Comparison of ENCODE assay signal across 21 cellular contexts in the genomic region with DNA sequence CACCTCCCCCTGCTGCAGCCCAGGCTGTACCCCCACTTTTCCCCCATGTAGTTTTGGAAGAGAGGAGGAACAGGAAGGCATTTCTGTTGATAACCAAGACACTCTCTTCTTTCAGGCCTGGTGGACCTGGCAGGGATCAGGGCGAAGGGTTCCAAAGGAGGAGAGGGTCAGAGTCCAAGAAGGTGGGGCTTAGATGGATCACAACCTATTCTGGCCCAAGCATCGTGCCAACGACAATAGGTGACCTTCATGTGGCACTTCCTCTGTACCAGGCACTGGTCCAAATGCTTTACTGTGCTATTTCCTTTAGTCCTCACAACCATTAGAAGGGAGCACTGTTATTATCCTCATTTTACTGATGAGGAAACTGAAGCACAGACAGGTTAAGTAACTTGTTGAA.
A peak's percentile ranks its signal among the peaks of the same experiment; 100 is the strongest.
DNase-seq lines count a peak whose midpoint lies in the region; ATAC-seq, FAIRE-seq and TF ChIP-seq lines count a peak whose summit lies in the region.
"Had no signal": no experiment of that assay in that cellular context is flagged by ENCODE, and none has a peak within 500 bp of the region (broad histone marks: within the 10 kb centered on the region; RNA-seq: fewer than 3 reads in every experiment).

No MANE protein-coding gene starts in this region.

- H3K27ac ChIP-seq in H1 (ENCODE audit: low read depth, low read length): no peak overlapping the region
- no peak overlapping the region for H3K27ac ChIP-seq in sigmoid colon
- no peak overlapping the region for H3K27ac ChIP-seq in vagina
- H3K27ac ChIP-seq in CD4-positive, alpha-beta T cell (ENCODE audit: low read depth, low read length): no peak overlapping the region

- intact Hi-C loops in sigmoid colon (cut with DNase I) (no loop called here), vagina (cut with DNase I) (no loop called here)
- intact Hi-C loops in CD4-positive, alpha-beta T cell (cut with DNase I, micrococcal nuclease): no loop called here

- no peak overlapping the region for H3K27ac Mint-ChIP-seq in CD4-positive, alpha-beta T cell
- H3K27ac Mint-ChIP-seq: CD4-positive, alpha-beta memory T cell; H9; IgD-negative memory B cell had no signal

- H3K36me3 ChIP-seq in H1 (ENCODE audit: control insufficient read depth in 2 of 4, insufficient read depth in 4 of 4, low read length in 3 of 4) (no peaks in the 10 kb centered on the region), sigmoid colon (no peaks in the 10 kb centered on the region), vagina (no peaks in the 10 kb centered on the region)
- H3K36me3 ChIP-seq: BE2C had no signal

- TF ChIP-seq CTCF in LNCaP clone FGC (IDR thresholded peaks at IDR 0.05; ENCODE audit: control insufficient read depth, extremely low read depth, insufficient read depth) (no peak), H1 (IDR thresholded peaks at IDR 0.05; ENCODE audit: control extremely low read depth in 1 of 3, insufficient read depth in 1 of 3, low read depth in 1 of 3, low read length in 3 of 3) (no peak), sigmoid colon (IDR thresholded peaks at IDR 0.05) (no peak), vagina (IDR thresholded peaks at IDR 0.05) (no peak)
- TF ChIP-seq CTCF in CD4-positive, alpha-beta T cell (IDR thresholded peaks at IDR 0.05): no peak

- no peak for FAIRE-seq in H1 (lab: Jason Lieb, UNC)
- FAIRE-seq: A204.1, GM12892, GM18507, HepG2 had no signal

- H3K79me1 ChIP-seq in H1 (ENCODE audit: low read depth, low read length): no peaks in the 10 kb centered on the region

- H2BK120ac ChIP-seq in H1 (replicated peaks; ENCODE audit: low read depth, low read length): no peak overlapping the region

- DNase-seq in LNCaP clone FGC (ENCODE audit: low read depth): peak; percentile 4
- DNase-seq in NCI-H2029 treated with DMSO at 0.1 percent for 48 hours (lab: John Stamatoyannopoulos, UW): peak; percentile 27
- no peak for DNase-seq in H1 (ENCODE audit: low read depth in 1 of 2, low spot score in 2 of 2)
- peak; percentile 22 for DNase-seq in sigmoid colon
- no peak for DNase-seq in vagina (ENCODE audit: extremely low spot score in 2 of 2)
- DNase-seq in CD4-positive, alpha-beta T cell: no peak
- DNase-seq: ACHN; BE2C; C1 segment of cervical spinal cord; CD4-positive, alpha-beta memory T cell; DMS153; DMS79; GDM1; GOT3; H9 had no signal

- H3K23me2 ChIP-seq in H1 (ENCODE audit: low read depth, low read length): peaks cover 4% of the 10 kb centered on the region; the same call in 1 of the 2 replicates

- no peak for TF ChIP-seq RAD21 in H1 (IDR thresholded peaks at IDR 0.05 in 1 of 2, conservative IDR thresholded peaks at IDR 0.05 in 1 of 2; ENCODE audit: low read depth in 2 of 2, low read length in 2 of 2)

- no peaks in the 10 kb centered on the region for H3K79me2 ChIP-seq in H1 (ENCODE audit: control insufficient read depth in 1 of 2, insufficient read depth in 2 of 2, low read length in 2 of 2)

- H4K5ac ChIP-seq in H1 (ENCODE audit: insufficient read length, low read depth, low read length): no peak overlapping the region

- H2AFZ ChIP-seq in H1 (ENCODE audit: low read length): no peak overlapping the region

- no peak overlapping the region for H3K56ac ChIP-seq in H1 (replicated peaks; ENCODE audit: insufficient read length, low read depth, low read length)

- no peak overlapping the region for H2BK20ac ChIP-seq in H1 (ENCODE audit: low read length)

- no peak overlapping the region; the same call in 1 of the 2 replicates for H2AK5ac ChIP-seq in H1 (ENCODE audit: low read depth, low read length)

- H3K9me3 Mint-ChIP-seq in CD4-positive, alpha-beta T cell: no peaks in the 10 kb centered on the region
- H3K9me3 Mint-ChIP-seq: CD4-positive, alpha-beta memory T cell; H9 had no signal

- peak overlapping the region; percentile 32 for H3K4ac ChIP-seq in H1 (replicated peaks; ENCODE audit: insufficient read length, low read depth, low read length)

- no peak overlapping the region; the same call in 1 of the 2 replicates for H2BK15ac ChIP-seq in H1 (ENCODE audit: low read length)

- no peak overlapping the region for H4K91ac ChIP-seq in H1 (replicated peaks; ENCODE audit: insufficient read length, low read length)

- no peaks in the 10 kb centered on the region; a peak in 1 of 7 replicates for H3K27me3 ChIP-seq in H1 (replicated peaks in 1 of 4; ENCODE audit: control insufficient read depth in 3 of 4, extremely low read depth in 1 of 4, insufficient read depth in 3 of 4, low read length in 3 of 4)
- peaks cover 0 to 43% (median 0%) of the 10 kb centered on the region in 3 donors for H3K27me3 ChIP-seq in sigmoid colon
- H3K27me3 ChIP-seq in vagina: no peaks in the 10 kb centered on the region
- no peaks in the 10 kb centered on the region for H3K27me3 ChIP-seq in CD4-positive, alpha-beta T cell (ENCODE audit: control insufficient read depth, insufficient read depth, low read length)
- H3K27me3 ChIP-seq: BE2C had no signal

- no peak overlapping the region for H3K23ac ChIP-seq in H1 (ENCODE audit: insufficient read length)

- H3K9ac ChIP-seq in H1 (replicated peaks in 1 of 4; ENCODE audit: extremely low read depth in 1 of 4, low read depth in 3 of 4, low read length in 3 of 4): no peak overlapping the region

- peaks cover 11% of the 10 kb centered on the region for H3K27me3 Mint-ChIP-seq in CD4-positive, alpha-beta T cell

- H3K4me2 ChIP-seq in H1 (ENCODE audit: insufficient read depth in 1 of 2, low read depth in 2 of 2, low read length in 2 of 2): no peak overlapping the region

- ATAC-seq in activated CD4-positive, CD25-positive, alpha-beta regulatory T cell treated with anti-CD3 and anti-CD28 coated beads, Interleukin-2, amount 50 U/mL, for 24 hours: no peak
- ATAC-seq in CD4-positive, alpha-beta T cell (ENCODE audit: poor library complexity): no peak
- ATAC-seq: HepG2 had no signal

- H3K4me3 ChIP-seq in LNCaP clone FGC (ENCODE audit: low read depth, low read length): no peak overlapping the region
- H3K4me3 ChIP-seq in H1 (ENCODE audit: extremely low read depth in 1 of 4, insufficient read depth in 2 of 4, low read depth in 3 of 4, low read length in 4 of 4): no peak overlapping the region
- H3K4me3 ChIP-seq in sigmoid colon: no peak overlapping the region
- no peak overlapping the region for H3K4me3 ChIP-seq in vagina

- no peak overlapping the region for H2BK5ac ChIP-seq in H1 (ENCODE audit: low read depth, low read length)

- 90% methylated on average over 3 of the region's 3 CpGs; no CpG with 5 or more reads in 1 of the 2 experiments for WGBS in H1 (ENCODE audit: extremely low coverage in 1 of 2, insufficient coverage in 1 of 2, insufficient read length in 1 of 2, insufficient replicate concordance in 2 of 2, low coverage in 1 of 2, low lambda C conversion rate in 2 of 2, missing lambda C conversion rate in 1 of 2), 2 experiments
- WGBS in sigmoid colon, 2 donors: 14 to 63% methylated on average over 3 of the region's 3 CpGs

- TF ChIP-seq EP300 in H1 (IDR thresholded peaks at IDR 0.05; ENCODE audit: borderline replicate concordance in 1 of 2, low read depth in 2 of 2, low read length in 2 of 2) (no peak), sigmoid colon (IDR thresholded peaks at IDR 0.05) (no peak)

- H3K18ac ChIP-seq in H1 (ENCODE audit: extremely low read depth, low read length): no peak overlapping the region

- H4K20me1 ChIP-seq in H1 (replicated peaks in 1 of 2; ENCODE audit: control insufficient read depth in 1 of 2, insufficient read depth in 2 of 2, low read length in 2 of 2): no peaks in the 10 kb centered on the region

- H3K9me3 ChIP-seq in H1 (ENCODE audit: insufficient read depth in 2 of 2, low read depth in 1 of 2, low read length in 1 of 2): no peaks in the 10 kb centered on the region
- H3K9me3 ChIP-seq in sigmoid colon: no peaks in the 10 kb centered on the region
- H3K9me3 ChIP-seq in vagina: no peaks in the 10 kb centered on the region
- H3K9me3 ChIP-seq in CD4-positive, alpha-beta T cell (ENCODE audit: control insufficient read depth, low read length): no peaks in the 10 kb centered on the region
- H3K9me3 ChIP-seq: BE2C had no signal

- no peak overlapping the region for H3K4me3 Mint-ChIP-seq in CD4-positive, alpha-beta T cell
- H3K4me3 Mint-ChIP-seq: CD4-positive, alpha-beta memory T cell; H9 had no signal

- CTCF ChIA-PET in H1 (lab: Charles Lee; ENCODE audit: partially characterized antibody): no interaction called here
- CTCF ChIA-PET in CD4-positive, alpha-beta T cell (lab: Charles Lee): no interaction called here

- H3K4me1 ChIP-seq in H1 (replicated peaks in 1 of 4; ENCODE audit: control insufficient read depth in 3 of 4, insufficient read depth in 4 of 4, low read length in 3 of 4) (peaks cover 7 to 17% (median 12%) of the 10 kb centered on the region in 4 experiments), sigmoid colon (no peaks in the 10 kb centered on the region), vagina (no peaks in the 10 kb centered on the region)

- TF ChIP-seq POLR2A in H1 (IDR thresholded peaks at IDR 0.05; ENCODE audit: control extremely low read depth in 1 of 2, low read depth in 2 of 2, low read length in 2 of 2) (no peak), sigmoid colon (IDR thresholded peaks at IDR 0.05) (no peak), vagina (IDR thresholded peaks at IDR 0.05) (no peak)

- H4K8ac ChIP-seq in H1 (ENCODE audit: extremely low read depth, insufficient read depth, low read length): no peak overlapping the region

- H3K14ac ChIP-seq in H1 (ENCODE audit: insufficient read length): no peak overlapping the region

- no peaks in the 10 kb centered on the region for H3K36me3 Mint-ChIP-seq in CD4-positive, alpha-beta T cell (ENCODE audit: low read depth)
- H3K36me3 Mint-ChIP-seq: CD4-positive, alpha-beta memory T cell; IgD-negative memory B cell had no signal

- POLR2A ChIA-PET in H1 (lab: Charles Lee; ENCODE audit: partially characterized antibody): interaction anchor here (0.6 to 1.2 kb wide), 2 partner anchors 110 to 1971 kb away, joined by 3 read pairs; no protein-coding TSS in a partner anchor
- POLR2A ChIA-PET in CD4-positive, alpha-beta T cell (lab: Charles Lee): no interaction called here

- peak overlapping the region; percentile 23; the same call in 1 of the 2 replicates for H2BK12ac ChIP-seq in H1 (ENCODE audit: low read depth, low read length)

- peaks cover 13% of the 10 kb centered on the region for H3K4me1 Mint-ChIP-seq in CD4-positive, alpha-beta T cell (ENCODE audit: low read depth)

TF ChIP-seq in H1, 55 proteins besides CTCF, POLR2A, EP300 and RAD21 (continues in another document):
- TF ChIP-seq BRCA1 (IDR thresholded peaks at IDR 0.05; ENCODE audit: low read depth, low read length): no peak
- TF ChIP-seq SIN3A (conservative IDR thresholded peaks at IDR 0.05 in 1 of 2, IDR thresholded peaks at IDR 0.05 in 1 of 2; ENCODE audit: low read depth in 1 of 2, low read length in 2 of 2): no peak
- TF ChIP-seq CREB1 (IDR thresholded peaks at IDR 0.05): no peak
- TF ChIP-seq SUZ12 (IDR thresholded peaks at IDR 0.05; ENCODE audit: low read length): no peak
- TF ChIP-seq SIRT6 (IDR thresholded peaks at IDR 0.05; ENCODE audit: low read length): no peak
- no peak for TF ChIP-seq SIX5 (IDR thresholded peaks at IDR 0.05; ENCODE audit: low read depth, low read length)
- no peak for TF ChIP-seq CHD1 (IDR thresholded peaks at IDR 0.05; ENCODE audit: low read depth, low read length)
- no peak for TF ChIP-seq BCL11A (IDR thresholded peaks at IDR 0.05; ENCODE audit: low read depth in 2 of 2, low read length in 2 of 2)
- TF ChIP-seq RFX5 (IDR thresholded peaks at IDR 0.05; ENCODE audit: borderline replicate concordance, low read depth, low read length): no peak

Comparison
In these comparisons a context has a peak if more than half of its experiments do, and no peak if none do; other contexts are left out.
1. DNase-seq: peak in LNCaP clone FGC (single experiment), NCI-H2029 treated with DMSO at 0.1 percent for 48 hours (single experiment) and sigmoid colon (single experiment); none in H1 (0 of 2), vagina (0 of 2) and CD4-positive, alpha-beta T cell (0 of 10).